8 cellular contexts compared by ENCODE assay signal in the genomic region with DNA sequence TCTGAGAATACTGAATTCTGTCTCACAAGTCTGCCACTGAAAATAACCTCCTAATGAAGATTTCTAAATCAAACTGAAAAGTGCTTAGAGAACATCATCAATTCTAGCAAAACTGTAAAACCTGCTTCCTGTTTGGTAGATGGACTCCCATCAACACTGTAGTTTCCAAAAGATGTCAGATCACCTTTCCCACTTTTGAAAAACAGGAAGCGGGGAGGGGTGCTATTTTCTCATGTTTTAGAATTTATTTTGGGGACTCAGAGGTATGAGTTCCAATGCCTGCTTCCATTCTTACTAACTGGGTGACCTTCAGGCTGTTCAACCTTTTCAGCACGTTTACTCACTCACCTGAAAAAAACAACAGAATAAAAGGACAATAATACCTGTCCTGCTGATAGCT. TPM values are rescaled to one million over a fixed set of nuclear protein-coding genes. Genes with fewer than 3 reads are reported as not detected.
DNase-seq lines count a peak whose midpoint lies in the region; ATAC-seq and TF ChIP-seq lines count a peak whose summit lies in the region.

No MANE protein-coding gene starts in this region.

- H3K4me2 ChIP-seq in DOHH2 (ENCODE audit: low read length) (peak overlapping the region; percentile 97), PC-9 (peak overlapping the region; percentile 79)

- H3F3A ChIP-seq in DOHH2 (ENCODE audit: control insufficient read depth, insufficient read depth) (peaks cover 34% of the 10 kb centered on the region), PC-9 (ENCODE audit: insufficient read depth, low read depth) (peaks cover 48% of the 10 kb centered on the region)

- intact Hi-C loops in PC-9 (cut with micrococcal nuclease; ENCODE audit: unreplicated experiment), result loop anchor here (5.0 kb wide), 1 partner anchor 49 kb away; the partner anchor contains the start of gene NELFCD
- intact Hi-C loops in psoas muscle (cut with DNase I), result loop anchor here (5.0 kb wide), 3 partner anchors 49 to 379 kb away; partner anchors contain the start of genes NELFCD (in 1 of the 2) and STX16 (in 1 of the 2)

- peak overlapping the region; percentile 69 for H3K27ac ChIP-seq in DOHH2 (ENCODE audit: low read depth, low read length)
- peak overlapping the region; percentile 68; the same call in 1 of the 2 replicates for H3K27ac ChIP-seq in PC-9
- peak overlapping the region; percentile 92 for H3K27ac ChIP-seq in psoas muscle

- 50 to 57% (median 50%) methylated on average over 2 of the region's 2 CpGs for WGBS in psoas muscle, 3 donors

- peaks cover 50% of the 10 kb centered on the region for H3K4me1 ChIP-seq in DOHH2 (ENCODE audit: control insufficient read depth, low read length)
- H3K4me1 ChIP-seq in PC-9 (replicated peaks; ENCODE audit: insufficient read depth), result peaks cover 51% of the 10 kb centered on the region
- peaks cover 37% of the 10 kb centered on the region for H3K4me1 ChIP-seq in psoas muscle

- H3K36me3 ChIP-seq in DOHH2 (ENCODE audit: control insufficient read depth, low read length) (peaks cover 89% of the 10 kb centered on the region), PC-9 (ENCODE audit: low read depth) (peaks cover 56% of the 10 kb centered on the region), psoas muscle (ENCODE audit: insufficient read depth in 1 of 2, low read depth in 1 of 2) (peaks cover 12 to 77% of the 10 kb centered on the region in 2 donors)

- no peak overlapping the region for H2AFZ ChIP-seq in PC-9

- peaks cover 27% of the 10 kb centered on the region for H4K20me1 ChIP-seq in DOHH2 (ENCODE audit: control insufficient read depth, insufficient read depth, low read depth, low read length)
- peaks cover 35% of the 10 kb centered on the region for H4K20me1 ChIP-seq in PC-9 (ENCODE audit: insufficient read depth)

- H3K79me2 ChIP-seq in DOHH2 (ENCODE audit: control insufficient read depth, low read length) (peaks cover 67% of the 10 kb centered on the region), PC-9 (ENCODE audit: low read depth) (peaks cover 72% of the 10 kb centered on the region)

- POLR2A ChIA-PET in PC-9 (lab: Charles Lee; ENCODE audit: unreplicated experiment), result no interaction called here

- TF ChIP-seq CTCF in DOHH2 (IDR thresholded peaks at IDR 0.05; ENCODE audit: low read depth, low read length, poor library complexity, severe bottlenecking) (no peak), PC-9 (conservative IDR thresholded peaks at IDR 0.05) (no peak), epithelial cell of proximal tubule (conservative IDR thresholded peaks at IDR 0.05; ENCODE audit: low read depth, low read length) (no peak), psoas muscle (IDR thresholded peaks at IDR 0.05) (no peak)

- ATAC-seq in psoas muscle (no peak), HG02642 (IDR thresholded peaks at IDR 0.05; ENCODE audit: poor library complexity, unreplicated experiment) (no peak)

- DNase-seq in PC-9, result no peak
- DNase-seq in epithelial cell of proximal tubule (ENCODE audit: low read depth), result no peak
- DNase-seq in psoas muscle, result no peak
- no peak for DNase-seq in DMS53 treated with DMSO at 0.1 percent for 48 hours (lab: John Stamatoyannopoulos, UW; ENCODE audit: unreplicated experiment)
- DNase-seq in NCI-H748 treated with DMSO at 0.1 percent for 48 hours (lab: John Stamatoyannopoulos, UW), result no peak
- no peak for DNase-seq in cerebellum (ENCODE audit: low spot score)

- CTCF ChIA-PET in PC-9 (lab: Charles Lee), result interaction anchor here (0.7 kb wide), 1 partner anchor 139 kb away, joined by 5 read pairs; no protein-coding TSS in a partner anchor

- no peaks in the 10 kb centered on the region for H3K9me2 ChIP-seq in DOHH2 (replicated peaks; ENCODE audit: control insufficient read depth, low read length)
- no peaks in the 10 kb centered on the region for H3K9me2 ChIP-seq in PC-9 (ENCODE audit: insufficient read depth)

- BruUV-seq in PC-9 (replicated peaks; lab: Mats Ljungman, UMichigan), result no TSS peak

- H3K4me3 ChIP-seq in DOHH2 (ENCODE audit: low read length) (peak overlapping the region; percentile 89), PC-9 (peak overlapping the region; percentile 80), epithelial cell of proximal tubule (ENCODE audit: low read depth, low read length) (peak overlapping the region; percentile 87), psoas muscle (peak overlapping the region; percentile 89)

- H3K9me3 ChIP-seq in DOHH2 (ENCODE audit: control insufficient read depth, insufficient read depth, low read length) (no peaks in the 10 kb centered on the region), PC-9 (ENCODE audit: insufficient read depth, low read depth) (no peaks in the 10 kb centered on the region), psoas muscle (no peaks in the 10 kb centered on the region)

- H3K27me3 ChIP-seq in DOHH2 (ENCODE audit: control insufficient read depth, low read length), result no peaks in the 10 kb centered on the region
- no peaks in the 10 kb centered on the region for H3K27me3 ChIP-seq in PC-9 (ENCODE audit: insufficient read depth, low read depth)
- no peaks in the 10 kb centered on the region for H3K27me3 ChIP-seq in psoas muscle (ENCODE audit: insufficient read depth in 3 of 3, low read length in 2 of 3)

RNA-seq across cellular contexts. Expression of gene ATP5F1E, which starts 1.2 kb away (rescaled TPM):
- 76.3 and 84.8 TPM in 2 replicates for total RNA-seq in PC-9 (2021)
- total RNA-seq in epithelial cell of proximal tubule, result 31.9 and 46.4 TPM in 2 replicates
- 10 to 100 TPM; 72.1 to 88.5 (median 87.1) TPM for total RNA-seq in psoas muscle
- polyA plus RNA-seq in psoas muscle, result 10 to 100 TPM; 57.1 to 65.4 (median 63.6) TPM
- total RNA-seq in cerebellum, result 25.3 TPM

RNA-seq across cellular contexts. Expression of gene PRELID3B, which starts 11.7 kb away (rescaled TPM):
- 106 and 137 TPM in 2 replicates for total RNA-seq in PC-9 (2021)
- total RNA-seq in epithelial cell of proximal tubule, result 75.7 and 76.3 TPM in 2 replicates
- total RNA-seq in psoas muscle, result 10 to 100 TPM; 33.7 to 57.5 (median 34.2) TPM
- 10 to 100 TPM; 23.2 to 61.2 (median 42.9) TPM for polyA plus RNA-seq in psoas muscle
- total RNA-seq in cerebellum, result 51.7 TPM

RNA-seq across cellular contexts. Expression of gene TUBB1, which starts 11.7 kb away (rescaled TPM):
- total RNA-seq in PC-9 (2021) (0.18 and 0.35 TPM in 2 replicates), epithelial cell of proximal tubule (not detected in 2 replicates), psoas muscle (under 1 TPM; 0.08 to 0.32 (median 0.19) TPM), cerebellum (1.2 TPM)
- polyA plus RNA-seq in psoas muscle, result under 1 TPM in 2 of 3 donors, not detected in 1; 0.03 to 0.05 TPM

RNA-seq across cellular contexts. Expression of gene CTSZ, which starts 23.9 kb away (rescaled TPM):
- total RNA-seq in PC-9 (2021) (184 and 194 TPM in 2 replicates), epithelial cell of proximal tubule (98.1 and 109 TPM in 2 replicates), psoas muscle (10 to 100 TPM; 41.2 to 50.5 (median 45.0) TPM), cerebellum (14.1 TPM)
- 10 to 100 TPM; 38.2 to 47.3 (median 41.0) TPM for polyA plus RNA-seq in psoas muscle

RNA-seq across cellular contexts. Expression of gene NELFCD, which starts 49.9 kb away (rescaled TPM):
- 122 and 130 TPM in 2 replicates for total RNA-seq in PC-9 (2021)
- total RNA-seq in epithelial cell of proximal tubule, result 52.4 and 83.1 TPM in 2 replicates
- 10 to 100 TPM; 32.8 to 43.6 (median 34.2) TPM for total RNA-seq in psoas muscle
- polyA plus RNA-seq in psoas muscle, result 10 to 100 TPM; 24.1 to 41.1 (median 38.8) TPM
- 52.6 TPM for total RNA-seq in cerebellum
